ENCODE assay signal across 29 cellular contexts in genomic region chr16:55035956-55036355, GRCh38.
DNase-seq lines count a peak whose midpoint lies in the region; ATAC-seq and TF ChIP-seq lines count a peak whose summit lies in the region.
"Had no signal": no experiment of that assay in that cellular context is flagged by ENCODE, and none has a peak within 500 bp of the region (broad histone marks: within the 10 kb centered on the region; RNA-seq: fewer than 3 reads in every experiment).

No MANE protein-coding gene starts in this region.

- peak overlapping the region; percentile 22 for H3K4me2 ChIP-seq in osteoblast (ENCODE audit: insufficient read depth, low read length)
- H3K4me2 ChIP-seq in neural progenitor cell, result no peak overlapping the region
- H3K4me2 ChIP-seq: A549; BLaER1 treated with 17β-estradiol and CSF1 and Interleukin-3, amounts not matched to agents 10 nM and 100 nM; hepatocyte had no signal

- H3K4me3 ChIP-seq in AG10803 (ENCODE audit: low read length), result no peak overlapping the region
- H3K4me3 ChIP-seq in MG63, result no peak overlapping the region
- no peak overlapping the region for H3K4me3 ChIP-seq in endodermal cell (ENCODE audit: low read length)
- no peak overlapping the region for H3K4me3 ChIP-seq in osteoblast (ENCODE audit: insufficient read depth, low read length)
- no peak overlapping the region for H3K4me3 ChIP-seq in neural progenitor cell
- H3K4me3 ChIP-seq: A549; BLaER1 treated with 17β-estradiol and CSF1 and Interleukin-3, amounts not matched to agents 10 nM and 100 nM; hepatocyte; SJSA1; skin epidermis; tibial nerve had no signal

- peaks cover 7% of the 10 kb centered on the region for H3K4me1 Mint-ChIP-seq in endodermal cell
- peaks cover 6% of the 10 kb centered on the region for H3K4me1 Mint-ChIP-seq in neural progenitor cell

- H3K4me1 ChIP-seq in endodermal cell (ENCODE audit: control insufficient read depth, insufficient read depth, low read length), result no peaks in the 10 kb centered on the region
- H3K4me1 ChIP-seq in osteoblast (ENCODE audit: insufficient read depth, low read length), result peaks cover 15% of the 10 kb centered on the region
- H3K4me1 ChIP-seq in neural progenitor cell, result no peaks in the 10 kb centered on the region
- H3K4me1 ChIP-seq: A549, SJSA1, tibial nerve had no signal

- H2AFZ ChIP-seq in osteoblast (ENCODE audit: low read length), result peak overlapping the region; percentile 78
- no peak overlapping the region for H2AFZ ChIP-seq in neural progenitor cell (replicated peaks)
- H2AFZ ChIP-seq: hepatocyte had no signal

- DNase-seq in AG10803 (ENCODE audit: low read depth), result peak; percentile 72
- peak; percentile 70 for DNase-seq in MG63
- peak; percentile 30 for DNase-seq in endodermal cell
- DNase-seq in osteoblast (ENCODE audit: insufficient read length, low spot score, missing footprints), result peak; percentile 76
- no peak for DNase-seq in neural progenitor cell (ENCODE audit: low spot score)
- no peak for DNase-seq in nucleus accumbens (lab: John Stamatoyannopoulos, UW)
- DNase-seq in KBM-7, result no peak
- DNase-seq: activated CD4-positive, alpha-beta memory T cell treated with anti-CD3 and anti-CD28 coated beads for 36 hours; activated CD8-positive, alpha-beta memory T cell treated with anti-CD3 and anti-CD28 coated beads, Interleukin-2, amount 50 U/mL, for 4 hours; activated naive CD4-positive, alpha-beta T cell treated with anti-CD3 and anti-CD28 coated beads for 36 hours; COR-L47; effector memory CD4-positive, alpha-beta T cell; erythroblast; Kasumi-1; left colon; mesenchymal stem cell; NCI-H1048; NCI-H1930; NCI-H526 treated with DMSO at 0.1 percent for 48 hours; occipital lobe had no signal

- no peaks in the 10 kb centered on the region for H3F3A ChIP-seq in neural progenitor cell (ENCODE audit: low read depth)

- no peaks in the 10 kb centered on the region for H3K36me3 Mint-ChIP-seq in endodermal cell (ENCODE audit: low read depth)
- H3K36me3 Mint-ChIP-seq in neural progenitor cell, result no peaks in the 10 kb centered on the region
- H3K36me3 Mint-ChIP-seq: activated CD4-positive, alpha-beta memory T cell treated with anti-CD3 and anti-CD28 coated beads for 36 hours had no signal

- in situ Hi-C loops in KBM-7 (cut with MboI; ENCODE audit: low pct_unique_long_range_greater_than_20kb, low sequenced_read_pairs), result no loop called here

- H3K27me3 ChIP-seq in MG63 (no peaks in the 10 kb centered on the region), endodermal cell (ENCODE audit: control insufficient read depth, insufficient read depth, low read length, poor library complexity, severe bottlenecking) (no peaks in the 10 kb centered on the region), osteoblast (ENCODE audit: insufficient read depth, low read length) (no peaks in the 10 kb centered on the region), neural progenitor cell (no peaks in the 10 kb centered on the region)
- H3K27me3 ChIP-seq: BLaER1 treated with 17β-estradiol and CSF1 and Interleukin-3, amounts not matched to agents 10 nM and 100 nM; hepatocyte; SJSA1 had no signal

- TF ChIP-seq CTCF in AG10803 (conservative IDR thresholded peaks at IDR 0.05; ENCODE audit: low read length) (no peak), endodermal cell (conservative IDR thresholded peaks at IDR 0.05) (no peak), osteoblast (IDR thresholded peaks at IDR 0.05; ENCODE audit: extremely low read depth, low read depth, low read length) (no peak), neural progenitor cell (IDR thresholded peaks at IDR 0.05) (no peak)

- H3K79me2 ChIP-seq in osteoblast (ENCODE audit: insufficient read depth, low read length), result no peaks in the 10 kb centered on the region
- H3K79me2 ChIP-seq in neural progenitor cell (ENCODE audit: low read depth), result no peaks in the 10 kb centered on the region
- H3K79me2 ChIP-seq: hepatocyte had no signal

- H3K27ac Mint-ChIP-seq in endodermal cell (no peak overlapping the region), neural progenitor cell (no peak overlapping the region)
- H3K27ac Mint-ChIP-seq: activated CD4-positive, alpha-beta memory T cell treated with anti-CD3 and anti-CD28 coated beads for 36 hours; activated naive CD4-positive, alpha-beta T cell treated with anti-CD3 and anti-CD28 coated beads for 36 hours; activated T-helper 1 cell treated with anti-CD3 and anti-CD28 coated beads, Interleukin-12 subunit alpha, Interleukin-12 subunit beta, Interleukin-2, Interleukin-4 antibody, amounts not matched to agents 30 ng/mL and 10 ng/mL and 1 ng/mL, durations not matched to agents 14 hours and 24 hours and 36 hours had no signal

- WGBS in endodermal cell (ENCODE audit: insufficient coverage in 1 of 2, insufficient read length in 1 of 2), 2 experiments, result 90 to 99% methylated on average over 2 to 3 of the region's 4 CpGs

- H3K27me3 Mint-ChIP-seq in endodermal cell (ENCODE audit: insufficient read depth) (peaks cover 3% of the 10 kb centered on the region), neural progenitor cell (ENCODE audit: insufficient read depth, low read depth) (peaks cover 5% of the 10 kb centered on the region)

- no peak overlapping the region for H3K9ac ChIP-seq in endodermal cell (ENCODE audit: extremely low read depth, low read length, poor library complexity, severe bottlenecking)
- H3K9ac ChIP-seq in neural progenitor cell, result no peak overlapping the region
- H3K9ac ChIP-seq: BLaER1 treated with 17β-estradiol and CSF1 and Interleukin-3, amounts not matched to agents 10 nM and 100 nM had no signal

- H3K9me3 Mint-ChIP-seq in endodermal cell, result no peaks in the 10 kb centered on the region
- no peaks in the 10 kb centered on the region for H3K9me3 Mint-ChIP-seq in neural progenitor cell
- H3K9me3 Mint-ChIP-seq: activated CD4-positive, alpha-beta memory T cell treated with anti-CD3 and anti-CD28 coated beads for 36 hours; activated naive CD4-positive, alpha-beta T cell treated with anti-CD3 and anti-CD28 coated beads for 36 hours; activated T-helper 1 cell treated with anti-CD3 and anti-CD28 coated beads, Interleukin-12 subunit alpha, Interleukin-12 subunit beta, Interleukin-2, Interleukin-4 antibody, amounts not matched to agents 30 ng/mL and 10 ng/mL and 1 ng/mL, durations not matched to agents 14 hours and 24 hours and 36 hours had no signal

- H3K27ac ChIP-seq in endodermal cell (ENCODE audit: low read depth, low read length) (no peak overlapping the region), osteoblast (ENCODE audit: low read depth, low read length) (peak overlapping the region; percentile 49), neural progenitor cell (no peak overlapping the region)
- H3K27ac ChIP-seq: A549; BLaER1 treated with 17β-estradiol and CSF1 and Interleukin-3, amounts not matched to agents 10 nM and 100 nM; hepatocyte; HL-60; SJSA1; skin epidermis; tibial nerve had no signal

- H4K20me1 ChIP-seq in osteoblast (ENCODE audit: insufficient read depth, low read length) (no peaks in the 10 kb centered on the region), neural progenitor cell (ENCODE audit: low read depth) (no peaks in the 10 kb centered on the region)
- H4K20me1 ChIP-seq: BLaER1 treated with 17β-estradiol and CSF1 and Interleukin-3, amounts not matched to agents 10 nM and 100 nM had no signal

- H3K36me3 ChIP-seq in MG63, result no peaks in the 10 kb centered on the region
- H3K36me3 ChIP-seq in endodermal cell (ENCODE audit: control insufficient read depth, insufficient read depth, low read length), result no peaks in the 10 kb centered on the region
- H3K36me3 ChIP-seq in osteoblast (ENCODE audit: insufficient read depth, low read length), result no peaks in the 10 kb centered on the region
- H3K36me3 ChIP-seq in neural progenitor cell, result no peaks in the 10 kb centered on the region
- H3K36me3 ChIP-seq: BLaER1 treated with 17β-estradiol and CSF1 and Interleukin-3, amounts not matched to agents 10 nM and 100 nM; SJSA1; tibial nerve had no signal

- H3K4me3 Mint-ChIP-seq in endodermal cell, result no peak overlapping the region
- no peak overlapping the region for H3K4me3 Mint-ChIP-seq in neural progenitor cell
- H3K4me3 Mint-ChIP-seq: activated CD4-positive, alpha-beta memory T cell treated with anti-CD3 and anti-CD28 coated beads for 36 hours; activated naive CD4-positive, alpha-beta T cell treated with anti-CD3 and anti-CD28 coated beads for 36 hours; activated T-helper 1 cell treated with anti-CD3 and anti-CD28 coated beads, Interleukin-12 subunit alpha, Interleukin-12 subunit beta, Interleukin-2, Interleukin-4 antibody, amounts not matched to agents 30 ng/mL and 10 ng/mL and 1 ng/mL, durations not matched to agents 14 hours and 24 hours and 36 hours had no signal

- H3K9me3 ChIP-seq in MG63 (no peaks in the 10 kb centered on the region), endodermal cell (ENCODE audit: control insufficient read depth, low read length) (no peaks in the 10 kb centered on the region), osteoblast (ENCODE audit: low read depth, low read length) (no peaks in the 10 kb centered on the region), neural progenitor cell (ENCODE audit: low read depth) (no peaks in the 10 kb centered on the region)
- H3K9me3 ChIP-seq: A549; BLaER1 treated with 17β-estradiol and CSF1 and Interleukin-3, amounts not matched to agents 10 nM and 100 nM; SJSA1; tibial nerve had no signal

- ATAC-seq in GM19395 (IDR thresholded peaks at IDR 0.05; ENCODE audit: unreplicated experiment), result no peak
- ATAC-seq: left colon had no signal

Comparison
In these comparisons a context has a peak if more than half of its experiments do, and no peak if none do; other contexts are left out.
1. DNase-seq: peak in AG10803 (single experiment), MG63 (single experiment), endodermal cell (single experiment) and osteoblast (single experiment); none in neural progenitor cell (single experiment), nucleus accumbens (0 of 56) and KBM-7 (single experiment).